Comparison of ENCODE assay signal across 9 cellular contexts in genomic region chr11:27705873-27706820, GRCh38. TPM values are rescaled to one million over a fixed set of nuclear protein-coding genes. Genes with fewer than 3 reads are reported as not detected.
DNase-seq lines count a peak whose midpoint lies in the region; ATAC-seq and TF ChIP-seq lines count a peak whose summit lies in the region.
"Had no signal": no experiment of that assay in that cellular context is flagged by ENCODE, and none has a peak within 500 bp of the region (broad histone marks: within the 10 kb centered on the region; RNA-seq: fewer than 3 reads in every experiment).

No MANE protein-coding gene starts in this region.

- H3K36me3 Mint-ChIP-seq in activated naive CD8-positive, alpha-beta T cell treated with anti-CD3 and anti-CD28 coated beads, Interleukin-2, amount 50 U/mL, for 24 hours (ENCODE audit: low read depth) = no peaks in the 10 kb centered on the region
- H3K36me3 Mint-ChIP-seq: memory B cell had no signal

- H3K9me3 Mint-ChIP-seq in activated naive CD8-positive, alpha-beta T cell treated with anti-CD3 and anti-CD28 coated beads, Interleukin-2, amount 50 U/mL, for 24 hours = no peaks in the 10 kb centered on the region
- H3K9me3 Mint-ChIP-seq: memory B cell had no signal

- no peak overlapping the region for H3K4me3 ChIP-seq in hepatocyte

- H3K36me3 ChIP-seq in hepatocyte (replicated peaks; ENCODE audit: insufficient read depth, low read depth) = no peaks in the 10 kb centered on the region

- peak; percentile 81 for ATAC-seq in GM19023 (IDR thresholded peaks at IDR 0.05; ENCODE audit: unreplicated experiment)
- peak; percentile 66 for ATAC-seq in HG03039 (IDR thresholded peaks at IDR 0.05; ENCODE audit: unreplicated experiment)
- ATAC-seq in activated naive CD8-positive, alpha-beta T cell treated with anti-CD3 and anti-CD28 coated beads, Interleukin-2, amount 50 U/mL, for 24 hours = no peak

- no peak overlapping the region for H3K27ac ChIP-seq in hepatocyte

- no peaks in the 10 kb centered on the region for H3K9me3 ChIP-seq in hepatocyte (ENCODE audit: low read depth)

- WGBS in hepatocyte (ENCODE audit: low lambda C conversion rate, missing lambda C conversion rate) = 33% methylated on average over 5 of the region's 5 CpGs

- no peak overlapping the region for H3K4me3 Mint-ChIP-seq in activated naive CD8-positive, alpha-beta T cell treated with anti-CD3 and anti-CD28 coated beads, Interleukin-2, amount 50 U/mL, for 24 hours
- H3K4me3 Mint-ChIP-seq: memory B cell had no signal

- H3K4me2 ChIP-seq in hepatocyte = no peak overlapping the region

- no peak overlapping the region for H3K27ac Mint-ChIP-seq in activated naive CD8-positive, alpha-beta T cell treated with anti-CD3 and anti-CD28 coated beads, Interleukin-2, amount 50 U/mL, for 24 hours
- H3K27ac Mint-ChIP-seq: memory B cell had no signal

- no peaks in the 10 kb centered on the region for H3K9me2 ChIP-seq in hepatocyte (replicated peaks; ENCODE audit: insufficient read depth)

- H3K4me1 ChIP-seq in hepatocyte (ENCODE audit: insufficient read depth) = no peaks in the 10 kb centered on the region

- no peaks in the 10 kb centered on the region for H3K79me2 ChIP-seq in hepatocyte

- H4K20me1 ChIP-seq in hepatocyte (ENCODE audit: insufficient read depth, poor library complexity, severe bottlenecking) = no peaks in the 10 kb centered on the region

- DNase-seq in Caki2 (ENCODE audit: low read depth) = peak; percentile 33
- DNase-seq in RPMI7951 (ENCODE audit: low read depth) = peak; percentile 59
- no peak for DNase-seq in hepatocyte (ENCODE audit: low spot score)
- DNase-seq in activated naive CD8-positive, alpha-beta T cell treated with anti-CD3 and anti-CD28 coated beads, Interleukin-2, amount 50 U/mL, for 24 hours = no peak
- DNase-seq in activated CD4-positive, alpha-beta T cell treated with anti-CD3 and anti-CD28 coated beads, Interleukin-2, amount 50 U/mL, for 4 hours = no peak
- no peak for DNase-seq in activated effector memory CD4-positive, alpha-beta T cell treated with Interleukin-2 at 50 U/mL for 16 hours

- H3K27me3 ChIP-seq in hepatocyte = peaks cover 24% of the 10 kb centered on the region

- H2AFZ ChIP-seq in hepatocyte = no peak overlapping the region

- in situ Hi-C loops in Caki2 (cut with HindIII; ENCODE audit: low pct_unique_long_range_greater_than_20kb, low sequenced_read_pairs) = no loop called here

- peak; percentile 52 for TF ChIP-seq CTCF in hepatocyte (IDR thresholded peaks at IDR 0.05; ENCODE audit: poor library complexity)

- H3K4me1 Mint-ChIP-seq in activated naive CD8-positive, alpha-beta T cell treated with anti-CD3 and anti-CD28 coated beads, Interleukin-2, amount 50 U/mL, for 24 hours = peaks cover 6% of the 10 kb centered on the region

- peaks cover 48% of the 10 kb centered on the region for H3K27me3 Mint-ChIP-seq in activated naive CD8-positive, alpha-beta T cell treated with anti-CD3 and anti-CD28 coated beads, Interleukin-2, amount 50 U/mL, for 24 hours

RNA-seq across cellular contexts. Expression of gene BDNF, which starts 5.9 kb away (rescaled TPM):
- 0.55 and 1.3 TPM in 2 replicates for total RNA-seq in Caki2 (2014; rRNA removed; shearing (Covaris generic); ENCODE audit: low replicate concordance)
- total RNA-seq in RPMI7951 (2014; rRNA removed; shearing (Covaris generic)) = 4.8 and 4.9 TPM in 2 replicates
- 8.8 and 9.0 TPM in 2 replicates for total RNA-seq in hepatocyte
- polyA plus RNA-seq in hepatocyte = 4.9 and 7.8 TPM in 2 replicates

Comparison
In these comparisons a context has a peak if more than half of its experiments do, and no peak if none do; other contexts are left out.
1. DNase-seq: peak in Caki2 (single experiment) and RPMI7951 (single experiment); none in hepatocyte (single experiment), activated naive CD8-positive, alpha-beta T cell treated with anti-CD3 and anti-CD28 coated beads, Interleukin-2, amount 50 U/mL, for 24 hours (single experiment), activated CD4-positive, alpha-beta T cell treated with anti-CD3 and anti-CD28 coated beads, Interleukin-2, amount 50 U/mL, for 4 hours (0 of 2) and activated effector memory CD4-positive, alpha-beta T cell treated with Interleukin-2 at 50 U/mL for 16 hours (single experiment).